Comparison of ENCODE assay signal across 8 cellular contexts in the genomic region with DNA sequence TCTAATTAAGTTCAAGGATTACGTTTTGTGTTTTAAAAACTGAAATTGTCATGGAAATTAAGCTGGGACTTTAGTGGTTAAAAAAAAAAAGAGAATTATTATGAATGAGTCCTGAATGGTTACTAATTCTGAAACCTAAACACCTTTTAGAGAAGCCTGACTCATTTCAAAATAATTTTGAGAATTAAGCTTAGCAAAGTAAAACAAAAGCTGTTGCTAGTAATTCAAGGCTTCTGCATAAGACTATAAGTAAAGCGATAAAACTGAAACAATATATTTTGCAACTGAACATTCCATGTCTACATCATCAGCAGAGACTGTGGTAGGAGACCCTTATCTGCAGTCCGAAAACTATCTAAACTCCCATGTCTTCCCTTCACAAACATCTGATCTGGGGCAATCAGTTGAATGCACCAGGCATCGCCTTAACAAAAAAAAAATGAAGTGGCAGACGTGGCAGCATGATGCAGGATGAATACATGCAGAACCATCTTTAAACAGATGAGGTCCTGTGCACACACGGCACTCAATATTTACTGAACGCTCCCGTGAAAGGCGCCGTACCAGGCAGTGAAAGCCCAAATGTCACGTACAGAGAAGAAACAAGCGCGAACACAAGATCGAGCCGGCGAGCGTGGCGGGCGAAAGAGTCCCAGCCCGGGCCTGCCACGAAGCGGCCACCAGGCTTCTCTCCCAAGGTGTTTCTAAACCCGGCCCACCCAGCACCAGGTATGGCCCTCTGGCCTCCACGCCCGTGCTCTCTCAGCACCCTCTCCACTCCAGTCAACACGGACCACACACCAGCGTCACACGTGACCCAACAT.
A peak's percentile ranks its signal among the peaks of the same experiment; 100 is the strongest.
DNase-seq lines count a peak whose midpoint lies in the region; ATAC-seq, FAIRE-seq and TF ChIP-seq lines count a peak whose summit lies in the region.

No MANE protein-coding gene starts in this region.

- no peak for FAIRE-seq in frontal cortex (lab: Jason Lieb, UNC)

- no peaks in the 10 kb centered on the region for H3K36me3 ChIP-seq in breast epithelium
- no peaks in the 10 kb centered on the region for H3K36me3 ChIP-seq in mucosa of stomach (ENCODE audit: control insufficient read depth, insufficient read depth, low read length)

- H3K4me3 ChIP-seq in breast epithelium, result peak overlapping the region in 2 of 3 donors; percentile 13 to 48
- no peak overlapping the region for H3K4me3 ChIP-seq in mucosa of stomach (ENCODE audit: low read length)

- TF ChIP-seq POLR2A in breast epithelium (IDR thresholded peaks at IDR 0.05), result no peak

- H3K4me1 ChIP-seq in breast epithelium, result peaks cover 8 to 24% of the 10 kb centered on the region in 2 donors
- peaks cover 11% of the 10 kb centered on the region for H3K4me1 ChIP-seq in mucosa of stomach (ENCODE audit: control insufficient read depth, insufficient read depth, low read length)

- peak overlapping the region; percentile 36 to 81 for H3K27ac ChIP-seq in breast epithelium

- DNase-seq in breast epithelium (ENCODE audit: low spot score in 2 of 2) (no peak), iPS-NIHi7 (ENCODE audit: extremely low spot score) (no peak), foreskin melanocyte (no peak), frontal cortex (ENCODE audit: low spot score in 2 of 2) (no peak)

- intact Hi-C loops in breast epithelium (cut with DNase I; ENCODE audit: low total_unique reads), result loop anchor here (5.0 kb wide), 1 partner anchor 294 kb away; no protein-coding TSS in a partner anchor

- no peaks in the 10 kb centered on the region for H3K27me3 ChIP-seq in breast epithelium
- no peaks in the 10 kb centered on the region for H3K27me3 ChIP-seq in mucosa of stomach (ENCODE audit: control insufficient read depth, insufficient read depth, low read length)

- H3K9me3 ChIP-seq in breast epithelium (no peaks in the 10 kb centered on the region), mucosa of stomach (ENCODE audit: control insufficient read depth, low read length) (no peaks in the 10 kb centered on the region)

- peak overlapping the region; percentile 54 for H3K9ac ChIP-seq in mucosa of stomach (ENCODE audit: low read length)

- TF ChIP-seq CTCF in breast epithelium (IDR thresholded peaks at IDR 0.05), result no peak

- ATAC-seq in GM18907 (IDR thresholded peaks at IDR 0.05; ENCODE audit: unreplicated experiment) (peak; percentile 58), HG03354 (IDR thresholded peaks at IDR 0.05; ENCODE audit: poor library complexity, severe bottlenecking, unreplicated experiment) (peak; percentile 69), HG03097 (IDR thresholded peaks at IDR 0.05; ENCODE audit: low FRiP score, unreplicated experiment) (no peak)
